14 cellular contexts compared by ENCODE assay signal in the genomic region with DNA sequence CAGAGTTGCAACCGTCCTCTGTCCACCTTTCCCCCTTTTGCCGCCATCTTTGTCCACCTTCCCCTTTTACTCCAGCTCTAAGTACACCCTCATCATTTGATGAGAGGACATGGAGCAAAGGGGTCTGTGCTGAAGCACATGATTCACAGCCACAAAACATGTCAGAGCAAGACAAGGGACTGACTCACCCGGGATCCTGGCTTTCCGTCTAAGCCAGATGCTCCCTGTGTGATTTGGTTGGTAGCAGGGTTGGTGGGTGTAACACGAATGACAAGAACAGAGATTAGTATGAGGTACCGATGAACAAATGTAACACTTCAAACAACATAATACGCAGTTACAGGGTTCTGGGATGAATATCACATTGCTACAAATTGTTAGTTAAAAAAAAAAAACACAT.
A peak's percentile ranks its signal among the peaks of the same experiment; 100 is the strongest.
DNase-seq lines count a peak whose midpoint lies in the region; ATAC-seq and TF ChIP-seq lines count a peak whose summit lies in the region.
"Had no signal": no experiment of that assay in that cellular context is flagged by ENCODE, and none has a peak within 500 bp of the region (broad histone marks: within the 10 kb centered on the region; RNA-seq: fewer than 3 reads in every experiment).

No MANE protein-coding gene starts in this region.

- no peak overlapping the region for H3K27ac Mint-ChIP-seq in CD14-positive monocyte
- H3K27ac Mint-ChIP-seq in CD8-positive, alpha-beta T cell: no peak overlapping the region
- H3K27ac Mint-ChIP-seq: activated naive CD4-positive, alpha-beta T cell treated with anti-CD3 and anti-CD28 coated beads for 36 hours had no signal

- no peak for ATAC-seq in CD8-positive, alpha-beta T cell
- ATAC-seq: heart left ventricle had no signal

- H3K9me3 ChIP-seq in MG63: no peaks in the 10 kb centered on the region
- no peaks in the 10 kb centered on the region for H3K9me3 ChIP-seq in mammary epithelial cell (replicated peaks; ENCODE audit: insufficient read depth, low read length)
- no peaks in the 10 kb centered on the region for H3K9me3 ChIP-seq in CD8-positive, alpha-beta T cell (ENCODE audit: low read length)
- H3K9me3 ChIP-seq: heart left ventricle had no signal

- H3K36me3 Mint-ChIP-seq in CD14-positive monocyte: no peaks in the 10 kb centered on the region
- no peaks in the 10 kb centered on the region for H3K36me3 Mint-ChIP-seq in CD8-positive, alpha-beta T cell

- no peak overlapping the region for H3K4me3 Mint-ChIP-seq in CD14-positive monocyte
- H3K4me3 Mint-ChIP-seq in CD8-positive, alpha-beta T cell: no peak overlapping the region
- H3K4me3 Mint-ChIP-seq: activated naive CD4-positive, alpha-beta T cell treated with anti-CD3 and anti-CD28 coated beads for 36 hours had no signal

- no peaks in the 10 kb centered on the region for H3K9me3 Mint-ChIP-seq in CD14-positive monocyte
- H3K9me3 Mint-ChIP-seq in CD8-positive, alpha-beta T cell: no peaks in the 10 kb centered on the region
- H3K9me3 Mint-ChIP-seq: activated naive CD4-positive, alpha-beta T cell treated with anti-CD3 and anti-CD28 coated beads for 36 hours had no signal

- H3K36me3 ChIP-seq in MG63 (no peaks in the 10 kb centered on the region), mammary epithelial cell (ENCODE audit: insufficient read depth, low read length) (no peaks in the 10 kb centered on the region)
- no peaks in the 10 kb centered on the region for H3K36me3 ChIP-seq in CD8-positive, alpha-beta T cell (ENCODE audit: insufficient read depth, low read length)
- H3K36me3 ChIP-seq: heart left ventricle had no signal

- DNase-seq in Daoy (ENCODE audit: low read depth): peak; percentile 66
- DNase-seq in MG63: peak; percentile 56
- DNase-seq in mammary epithelial cell: peak; percentile 88
- DNase-seq in kidney tubule cell (ENCODE audit: low spot score): peak; percentile 43
- DNase-seq in NOMO-1 (lab: John Stamatoyannopoulos, UW; ENCODE audit: unreplicated experiment in 2 of 2): no peak
- no peak for DNase-seq in CD14-positive monocyte (ENCODE audit: low spot score)
- DNase-seq in CD8-positive, alpha-beta T cell: no peak
- DNase-seq in cerebellar nuclear complex (lab: John Stamatoyannopoulos, UW): no peak
- DNase-seq: activated CD4-positive, alpha-beta T cell treated with anti-CD3 and anti-CD28 coated beads, Interleukin-2, amount 50 U/mL, for 1 hour; activated naive CD4-positive, alpha-beta T cell treated with anti-CD3 and anti-CD28 coated beads for 36 hours; heart left ventricle; NCI-H1417 treated with DMSO at 0.1 percent for 48 hours; occipital lobe had no signal

- H4K20me1 ChIP-seq in mammary epithelial cell (ENCODE audit: insufficient read depth, low read length): no peaks in the 10 kb centered on the region

- H3K79me2 ChIP-seq in mammary epithelial cell (ENCODE audit: insufficient read depth, low read length): no peaks in the 10 kb centered on the region

- POLR2A ChIA-PET in CD8-positive, alpha-beta T cell (lab: Charles Lee): interaction anchor here (0.6 kb wide), 1 partner anchor 585 kb away, joined by 3 read pairs; no protein-coding TSS in a partner anchor

- H3K9ac ChIP-seq in mammary epithelial cell (ENCODE audit: insufficient read depth, low read length): no peak overlapping the region

- intact Hi-C loops in mammary epithelial cell (cut with micrococcal nuclease): loop anchor here (1.0 to 2.0 kb wide), 2 partner anchors 465 to 572 kb away; no protein-coding TSS in a partner anchor
- intact Hi-C loops in CD14-positive monocyte (cut with micrococcal nuclease): no loop called here
- intact Hi-C loops in CD8-positive, alpha-beta T cell (cut with DNase I, micrococcal nuclease): no loop called here

- H3K4me3 ChIP-seq in MG63: no peak overlapping the region
- no peak overlapping the region for H3K4me3 ChIP-seq in mammary epithelial cell (replicated peaks in 1 of 3; ENCODE audit: insufficient read depth in 1 of 3, low read depth in 2 of 3, low read length in 3 of 3)
- H3K4me3 ChIP-seq in CD8-positive, alpha-beta T cell (ENCODE audit: low read depth, low read length): no peak overlapping the region
- H3K4me3 ChIP-seq: heart left ventricle had no signal

- peak overlapping the region; percentile 48 for H3K4me2 ChIP-seq in mammary epithelial cell (ENCODE audit: insufficient read depth, low read depth, low read length)

- H3K27me3 ChIP-seq in MG63: no peaks in the 10 kb centered on the region
- peaks cover 3% of the 10 kb centered on the region for H3K27me3 ChIP-seq in mammary epithelial cell (ENCODE audit: insufficient read depth, low read length)
- peaks cover 3% of the 10 kb centered on the region for H3K27me3 ChIP-seq in CD8-positive, alpha-beta T cell (ENCODE audit: insufficient read depth, low read length)
- H3K27me3 ChIP-seq: heart left ventricle had no signal

- H2AFZ ChIP-seq in mammary epithelial cell (ENCODE audit: low read depth, low read length): no peak overlapping the region

- WGBS in mammary epithelial cell (ENCODE audit: low coverage, missing lambda C conversion rate): 35% methylated on average over 7 of the region's 7 CpGs

- CTCF ChIA-PET in mammary epithelial cell (lab: Charles Lee; ENCODE audit: low non-redundant PET): no interaction called here
- CTCF ChIA-PET in CD8-positive, alpha-beta T cell (lab: Charles Lee): interaction anchor here (1.0 to 1.1 kb wide), 2 partner anchors 13 to 573 kb away, joined by 3 read pairs; no protein-coding TSS in a partner anchor

- H3K4me1 Mint-ChIP-seq in CD14-positive monocyte: no peaks in the 10 kb centered on the region
- no peaks in the 10 kb centered on the region for H3K4me1 Mint-ChIP-seq in CD8-positive, alpha-beta T cell (ENCODE audit: low read depth)

- no peak overlapping the region for H3K27ac ChIP-seq in mammary epithelial cell (ENCODE audit: insufficient read depth, low read depth, low read length)
- H3K27ac ChIP-seq in CD8-positive, alpha-beta T cell (ENCODE audit: low read depth, low read length): no peak overlapping the region
- H3K27ac ChIP-seq: C4-2B, heart left ventricle had no signal

- dilution Hi-C loops in mammary epithelial cell (cut with HindIII; ENCODE audit: low sequenced_read_pairs): no loop called here

- H3K27me3 Mint-ChIP-seq in CD14-positive monocyte (ENCODE audit: low read depth in 3 of 3): peaks cover 0 to 10% (median 2%) of the 10 kb centered on the region in 3 donors
- H3K27me3 Mint-ChIP-seq in CD8-positive, alpha-beta T cell (ENCODE audit: low read depth): peaks cover 2% of the 10 kb centered on the region

- TF ChIP-seq CTCF in mammary epithelial cell (conservative IDR thresholded peaks at IDR 0.05 in 1 of 2, IDR thresholded peaks at IDR 0.05 in 1 of 2; ENCODE audit: extremely low read depth in 1 of 2, insufficient read depth in 1 of 2, low read depth in 1 of 2, low read length in 2 of 2) (no peak), CD14-positive monocyte (IDR thresholded peaks at IDR 0.05) (no peak)
- no peak for TF ChIP-seq CTCF in CD8-positive, alpha-beta T cell (IDR thresholded peaks at IDR 0.05)

- peaks cover 12% of the 10 kb centered on the region for H3K4me1 ChIP-seq in mammary epithelial cell (ENCODE audit: insufficient read depth, low read length)
- H3K4me1 ChIP-seq in CD8-positive, alpha-beta T cell (ENCODE audit: insufficient read depth, low read length): no peaks in the 10 kb centered on the region

- in situ Hi-C loops in mammary epithelial cell (cut with MboI; ENCODE audit: low sequenced_read_pairs in 2 of 2): loop anchor here (10.0 to 25.0 kb wide), 2 partner anchors 571 to 578 kb away; no protein-coding TSS in a partner anchor

- BruUV-seq in mammary epithelial cell (replicated peaks; lab: Mats Ljungman, UMichigan): no TSS peak

Comparison
In these comparisons a context has a peak if more than half of its experiments do, and no peak if none do; other contexts are left out.
1. DNase-seq: peak in Daoy (single experiment), MG63 (single experiment), mammary epithelial cell (single experiment) and kidney tubule cell (single experiment); none in NOMO-1 (0 of 2), CD14-positive monocyte (single experiment), CD8-positive, alpha-beta T cell (0 of 7) and cerebellar nuclear complex (0 of 2).